Comparison of ENCODE assay signal across 9 cellular contexts in genomic region chr11:117072517-117073218, GRCh38. TPM values are rescaled to one million over a fixed set of nuclear protein-coding genes. Genes with fewer than 3 reads are reported as not detected.
DNase-seq lines count a peak whose midpoint lies in the region; ATAC-seq and TF ChIP-seq lines count a peak whose summit lies in the region.
"Had no signal": no experiment of that assay in that cellular context is flagged by ENCODE, and none has a peak within 500 bp of the region (broad histone marks: within the 10 kb centered on the region; RNA-seq: fewer than 3 reads in every experiment).

No MANE protein-coding gene starts in this region.

- ATAC-seq in mucosa of descending colon: peak; percentile 70
- ATAC-seq in GM19397 (IDR thresholded peaks at IDR 0.05; ENCODE audit: unreplicated experiment): no peak

- peak; percentile 35 for DNase-seq in NCI-H2196 (lab: John Stamatoyannopoulos, UW; ENCODE audit: unreplicated experiment)
- no peak for DNase-seq in NCI-H2196 treated with DMSO at 0.1 percent for 48 hours (lab: John Stamatoyannopoulos, UW; ENCODE audit: unreplicated experiment)
- peak; percentile 81 for DNase-seq in NCI-H460 (ENCODE audit: extremely low read depth, low read depth)
- DNase-seq in cardiac fibroblast (ENCODE audit: low read depth in 2 of 2): peak; percentile 81 to 91
- no peak for DNase-seq in mucosa of descending colon
- no peak for DNase-seq in islet precursor cell
- no peak for DNase-seq in middle frontal gyrus (ENCODE audit: extremely low spot score, low spot score)

- H3K4me1 ChIP-seq in mucosa of descending colon (ENCODE audit: low read depth): peaks cover 28% of the 10 kb centered on the region

- H3K4me3 ChIP-seq in cardiac fibroblast (replicated peaks in 1 of 2; ENCODE audit: low read depth in 2 of 2, low read length in 2 of 2) (no peak overlapping the region), mucosa of descending colon (no peak overlapping the region)
- H3K4me3 ChIP-seq: BLaER1 had no signal

- intact Hi-C loops in mucosa of descending colon (cut with DNase I, micrococcal nuclease): no loop called here

- no peaks in the 10 kb centered on the region for H3K9me3 ChIP-seq in mucosa of descending colon
- H3K9me3 ChIP-seq: BLaER1 had no signal

- no peaks in the 10 kb centered on the region for H3K36me3 ChIP-seq in mucosa of descending colon (ENCODE audit: low read depth)
- H3K36me3 ChIP-seq: BLaER1 had no signal

- TF ChIP-seq CTCF in cardiac fibroblast (IDR thresholded peaks at IDR 0.05; ENCODE audit: low read depth, low read length): no peak
- TF ChIP-seq CTCF in mucosa of descending colon (IDR thresholded peaks at IDR 0.05): no peak

RNA-seq across cellular contexts. Expression of gene SIK3, which starts 25.6 kb away (rescaled TPM):
- 7.0 and 7.6 TPM in 2 replicates for total RNA-seq in NCI-H460 (2014; rRNA removed; shearing (Covaris generic))
- polyA plus RNA-seq in NCI-H460 (2014; cell fraction: nucleus; rRNA removed): 4.5 and 11.9 TPM in 2 replicates
- total RNA-seq in mucosa of descending colon: 10 to 100 TPM; 28.1 to 55.6 (median 41.8) TPM

Comparison
In these comparisons a context has a peak if more than half of its experiments do, and no peak if none do; other contexts are left out.
1. DNase-seq: peak in NCI-H2196 (single experiment), NCI-H460 (single experiment) and cardiac fibroblast (2 of 2); none in NCI-H2196 treated with DMSO at 0.1 percent for 48 hours (single experiment), mucosa of descending colon (0 of 3), islet precursor cell (single experiment) and middle frontal gyrus (single experiment).